ENCODE assay signal across 30 cellular contexts in genomic region chr10:91740353-91740924, GRCh38.
"Had no signal": no experiment of that assay in that cellular context is flagged by ENCODE, and none has a peak within 500 bp of the region (broad histone marks: within the 10 kb centered on the region; RNA-seq: fewer than 3 reads in every experiment).

No MANE protein-coding gene starts in this region.

- H3K4me1 Mint-ChIP-seq: activated CD4-positive, alpha-beta T cell treated with anti-CD3 and anti-CD28 coated beads for 36 hours; activated CD4-positive, alpha-beta T cell treated with anti-CD3 and anti-CD28 coated beads, Interleukin-2, amount 10 ng/mL, durations not matched to agents 24 days and 14 days; activated CD8-positive, alpha-beta memory T cell treated with anti-CD3 and anti-CD28 coated beads, Interleukin-2, amount 10 ng/mL, durations not matched to agents 7 days and 5 days; activated naive CD4-positive, alpha-beta T cell treated with anti-CD3 and anti-CD28 coated beads, Interleukin-2, amount 50 U/mL, for 24 hours; activated naive CD8-positive, alpha-beta T cell treated with anti-CD3 and anti-CD28 coated beads for 36 hours; activated naive CD8-positive, alpha-beta T cell treated with anti-CD3 and anti-CD28 coated beads, Interleukin-2, amount 50 U/mL, for 24 hours had no signal

- H3K9me3 Mint-ChIP-seq: activated CD4-positive, alpha-beta memory T cell treated with anti-CD3 and anti-CD28 coated beads for 36 hours; activated CD4-positive, alpha-beta T cell treated with anti-CD3 and anti-CD28 coated beads, Interleukin-2, amount 10 ng/mL, durations not matched to agents 24 days and 14 days; activated naive CD4-positive, alpha-beta T cell treated with anti-CD3 and anti-CD28 coated beads, Interleukin-2, amount 50 U/mL, for 24 hours; activated naive CD8-positive, alpha-beta T cell treated with anti-CD3 and anti-CD28 coated beads, Interleukin-2, amount 50 U/mL, for 24 hours; activated T-helper 1 cell treated with anti-CD3 and anti-CD28 coated beads, Interleukin-12 subunit alpha, Interleukin-12 subunit beta, Interleukin-2, Interleukin-4 antibody, amounts not matched to agents 30 ng/mL and 10 ng/mL and 1 ng/mL, durations not matched to agents 14 hours and 24 hours and 36 hours; activated T-helper 2 cell treated with anti-CD3 and anti-CD28 coated beads, Interferon-gamma antibody, Interleukin-2, Interleukin-4, amounts not matched to agents 10 μg/mL and 5 μg/mL and 100 μg/mL, durations not matched to agents 14 hours and 24 hours and 36 hours; effector memory CD8-positive, alpha-beta T cell had no signal

- H3K36me3 Mint-ChIP-seq: activated CD4-positive, alpha-beta memory T cell treated with anti-CD3 and anti-CD28 coated beads for 36 hours; activated CD8-positive, alpha-beta memory T cell treated with anti-CD3 and anti-CD28 coated beads, Interleukin-2, amount 10 ng/mL, durations not matched to agents 7 days and 5 days; activated naive CD4-positive, alpha-beta T cell treated with anti-CD3 and anti-CD28 coated beads, Interleukin-2, amount 50 U/mL, for 24 hours; activated naive CD8-positive, alpha-beta T cell treated with anti-CD3 and anti-CD28 coated beads for 36 hours had no signal

- H3K27ac ChIP-seq: adrenal gland, body of pancreas, esophagus muscularis mucosa, foreskin keratinocyte, gastrocnemius medialis had no signal

- H3K4me3 ChIP-seq: adrenal gland, body of pancreas, esophagus muscularis mucosa, gastrocnemius medialis had no signal

- H3K36me3 ChIP-seq: adrenal gland, esophagus muscularis mucosa, gastrocnemius medialis had no signal

- H3K27ac Mint-ChIP-seq: activated CD4-positive, alpha-beta memory T cell treated with anti-CD3 and anti-CD28 coated beads for 36 hours; activated CD4-positive, alpha-beta T cell treated with anti-CD3 and anti-CD28 coated beads for 36 hours; activated CD4-positive, alpha-beta T cell treated with anti-CD3 and anti-CD28 coated beads, Interleukin-2, amount 10 ng/mL, durations not matched to agents 24 days and 14 days; activated CD8-positive, alpha-beta memory T cell treated with anti-CD3 and anti-CD28 coated beads, Interleukin-2, amount 10 ng/mL, durations not matched to agents 7 days and 5 days; activated CD8-positive, alpha-beta T cell treated with anti-CD3 and anti-CD28 coated beads, Interleukin-2, amount 10 ng/mL, durations not matched to agents 7 days and 5 days; activated naive CD4-positive, alpha-beta T cell treated with anti-CD3 and anti-CD28 coated beads for 36 hours; activated naive CD4-positive, alpha-beta T cell treated with anti-CD3 and anti-CD28 coated beads, Interleukin-2, amount 50 U/mL, for 24 hours; activated naive CD8-positive, alpha-beta T cell treated with anti-CD3 and anti-CD28 coated beads for 36 hours; activated naive CD8-positive, alpha-beta T cell treated with anti-CD3 and anti-CD28 coated beads, Interleukin-2, amount 50 U/mL, for 24 hours; activated T-helper 1 cell treated with anti-CD3 and anti-CD28 coated beads, Interleukin-12 subunit alpha, Interleukin-12 subunit beta, Interleukin-2, Interleukin-4 antibody, amounts not matched to agents 30 ng/mL and 10 ng/mL and 1 ng/mL, durations not matched to agents 14 hours and 24 hours and 36 hours; activated T-helper 2 cell treated with anti-CD3 and anti-CD28 coated beads, Interferon-gamma antibody, Interleukin-2, Interleukin-4, amounts not matched to agents 10 μg/mL and 5 μg/mL and 100 μg/mL, durations not matched to agents 14 hours and 24 hours and 36 hours; effector memory CD8-positive, alpha-beta T cell had no signal

- H3K27me3 ChIP-seq: body of pancreas, esophagus muscularis mucosa had no signal

- H3K4me3 Mint-ChIP-seq: activated CD4-positive, alpha-beta memory T cell treated with anti-CD3 and anti-CD28 coated beads for 36 hours; activated CD4-positive, alpha-beta T cell treated with anti-CD3 and anti-CD28 coated beads for 36 hours; activated CD4-positive, alpha-beta T cell treated with anti-CD3 and anti-CD28 coated beads, Interleukin-2, amount 10 ng/mL, durations not matched to agents 24 days and 14 days; activated CD8-positive, alpha-beta memory T cell treated with anti-CD3 and anti-CD28 coated beads, Interleukin-2, amount 10 ng/mL, durations not matched to agents 7 days and 5 days; activated CD8-positive, alpha-beta T cell treated with anti-CD3 and anti-CD28 coated beads, Interleukin-2, amount 10 ng/mL, durations not matched to agents 7 days and 5 days; activated naive CD4-positive, alpha-beta T cell treated with anti-CD3 and anti-CD28 coated beads for 36 hours; activated naive CD4-positive, alpha-beta T cell treated with anti-CD3 and anti-CD28 coated beads, Interleukin-2, amount 50 U/mL, for 24 hours; activated naive CD8-positive, alpha-beta T cell treated with anti-CD3 and anti-CD28 coated beads for 36 hours; activated naive CD8-positive, alpha-beta T cell treated with anti-CD3 and anti-CD28 coated beads, Interleukin-2, amount 50 U/mL, for 24 hours; activated T-helper 1 cell treated with anti-CD3 and anti-CD28 coated beads, Interleukin-12 subunit alpha, Interleukin-12 subunit beta, Interleukin-2, Interleukin-4 antibody, amounts not matched to agents 30 ng/mL and 10 ng/mL and 1 ng/mL, durations not matched to agents 14 hours and 24 hours and 36 hours; effector memory CD8-positive, alpha-beta T cell had no signal

- H3K9me3 ChIP-seq: adrenal gland, body of pancreas, gastrocnemius medialis had no signal

- ATAC-seq: activated CD4-positive, alpha-beta T cell treated with anti-CD3 and anti-CD28 coated beads for 36 hours; activated CD8-positive, alpha-beta memory T cell treated with anti-CD3 and anti-CD28 coated beads, Interleukin-2, amount 10 ng/mL, durations not matched to agents 7 days and 5 days; activated CD8-positive, alpha-beta T cell treated with anti-CD3 and anti-CD28 coated beads, Interleukin-2, amount 10 ng/mL, durations not matched to agents 7 days and 5 days; activated naive CD8-positive, alpha-beta T cell treated with anti-CD3 and anti-CD28 coated beads, Interleukin-2, amount 50 U/mL, for 24 hours; body of pancreas; effector memory CD8-positive, alpha-beta T cell; foreskin keratinocyte; gastrocnemius medialis had no signal

- DNase-seq: activated CD4-positive, alpha-beta memory T cell treated with anti-CD3 and anti-CD28 coated beads for 36 hours; activated CD4-positive, alpha-beta T cell treated with anti-CD3 and anti-CD28 coated beads for 36 hours; activated CD4-positive, alpha-beta T cell treated with anti-CD3 and anti-CD28 coated beads, Interleukin-2, amount 10 ng/mL, durations not matched to agents 24 days and 14 days; activated CD4-positive, CD25-positive, alpha-beta regulatory T cell; activated CD4-positive, CD25-positive, alpha-beta regulatory T cell treated with anti-CD3 and anti-CD28 coated beads, Interleukin-2, amount 50 U/mL, for 72 hours; activated CD8-positive, alpha-beta memory T cell treated with anti-CD3 and anti-CD28 coated beads, Interleukin-2, amount 10 ng/mL, durations not matched to agents 7 days and 5 days; activated CD8-positive, alpha-beta memory T cell treated with anti-CD3 and anti-CD28 coated beads, Interleukin-2, amount 50 U/mL, for 4 hours; activated CD8-positive, alpha-beta T cell treated with anti-CD3 and anti-CD28 coated beads, Interleukin-2, amount 10 ng/mL, durations not matched to agents 7 days and 5 days; activated effector memory CD4-positive, alpha-beta T cell treated with anti-CD3 and anti-CD28 coated beads, Interleukin-2, amount 50 U/mL, for 16 hours; activated naive CD4-positive, alpha-beta T cell treated with anti-CD3 and anti-CD28 coated beads for 36 hours; activated naive CD8-positive, alpha-beta T cell treated with anti-CD3 and anti-CD28 coated beads for 36 hours; activated naive CD8-positive, alpha-beta T cell treated with anti-CD3 and anti-CD28 coated beads, Interleukin-2, amount 50 U/mL, for 24 hours; activated T-cell treated with anti-CD3 and anti-CD28 coated beads, Interleukin-2, amount 50 U/mL, for 1 hour; activated T-cell treated with anti-CD3 and anti-CD28 coated beads, Interleukin-2, amount 50 U/mL, for 48 hours; adrenal gland; amygdala; body of pancreas; caudate nucleus; cortex of kidney; dermis blood vessel endothelial cell; effector CD4-positive, alpha-beta T cell; effector memory CD8-positive, alpha-beta T cell; erythroblast; foreskin keratinocyte; gastrocnemius medialis; T-helper 2 cell had no signal

- H3K4me1 ChIP-seq: adrenal gland, body of pancreas, gastrocnemius medialis had no signal
